Comparison of ENCODE assay signal across 9 cellular contexts in the genomic region with DNA sequence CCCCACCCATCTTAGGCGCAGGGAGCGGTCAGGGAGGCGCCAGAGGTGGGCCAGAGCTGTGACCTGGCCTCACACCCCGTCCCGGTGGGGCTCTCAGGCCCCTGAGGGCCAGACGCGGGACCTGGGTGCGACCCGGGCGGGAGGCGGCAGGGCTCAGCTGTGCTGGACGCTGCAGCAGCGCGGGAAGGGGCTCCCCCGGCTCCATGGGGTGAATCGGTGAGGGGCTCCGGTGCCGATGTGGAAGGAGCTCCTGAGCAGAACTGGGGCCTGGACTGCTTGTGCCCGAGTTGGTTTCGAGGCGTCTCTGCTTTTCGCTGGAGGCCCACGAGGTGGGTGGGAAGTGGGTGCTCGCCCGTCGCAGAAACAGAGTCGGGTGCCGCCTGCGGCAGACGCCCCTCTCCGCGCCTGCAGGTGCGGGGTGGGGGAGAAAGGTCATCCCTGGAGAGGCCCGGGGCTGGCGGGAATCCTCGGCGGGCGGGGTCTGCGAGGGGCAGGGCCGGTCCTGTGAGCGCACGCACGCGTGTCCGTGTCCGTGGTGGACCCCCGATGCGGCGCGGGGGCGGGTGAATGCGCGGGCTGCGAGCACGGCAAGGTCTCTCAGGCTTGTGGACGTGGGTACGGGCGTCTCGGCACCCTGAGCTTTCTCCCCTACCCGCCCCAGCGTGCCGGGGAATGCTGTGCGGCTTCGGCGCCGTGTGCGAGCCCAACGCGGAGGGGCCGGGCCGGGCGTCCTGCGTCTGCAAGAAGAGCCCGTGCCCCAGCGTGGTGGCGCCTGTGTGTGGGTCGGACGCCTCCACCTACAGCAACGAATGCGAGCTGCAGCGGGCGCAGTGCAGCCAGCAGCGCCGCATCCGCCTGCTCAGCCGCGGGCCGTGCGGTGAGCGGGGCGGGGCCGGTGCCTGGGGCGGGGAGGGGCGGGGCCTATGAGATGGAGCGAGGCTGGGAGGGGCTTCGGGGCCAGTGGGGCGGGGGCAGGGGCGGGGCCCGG. TPM values are rescaled to one million over a fixed set of nuclear protein-coding genes. Genes with fewer than 3 reads are reported as not detected.
DNase-seq lines count a peak whose midpoint lies in the region; ATAC-seq and TF ChIP-seq lines count a peak whose summit lies in the region.
"Had no signal": no experiment of that assay in that cellular context is flagged by ENCODE, and none has a peak within 500 bp of the region (broad histone marks: within the 10 kb centered on the region; RNA-seq: fewer than 3 reads in every experiment).

No MANE protein-coding gene starts in this region.

- TF ChIP-seq CTCF in HEK293 (tag by site-specific recombination; IDR thresholded peaks at IDR 0.05) (no peak), PC-3 (conservative IDR thresholded peaks at IDR 0.05; ENCODE audit: low read depth, low read length) (0 out of 2 replicates have a peak, but pooled peaks have one; percentile 14), fibroblast of the aortic adventitia (IDR thresholded peaks at IDR 0.05; ENCODE audit: insufficient read depth, low read length) (peak; percentile 9)

- ATAC-seq in PC-3, result peak; percentile 90

- H3K79me2 ChIP-seq in PC-3 (ENCODE audit: low read length), result peaks cover 58% of the 10 kb centered on the region

- H3K9me2 ChIP-seq in PC-3 (replicated peaks; ENCODE audit: low read length), result no peaks in the 10 kb centered on the region

- DNase-seq in COLO829 (ENCODE audit: low spot score) (peak; percentile 70), PC-3 (peak; percentile 95), fibroblast of the aortic adventitia (ENCODE audit: low read depth) (peak; percentile 61), nucleus accumbens (lab: John Stamatoyannopoulos, UW) (peak in 50 of 56 donors; percentile 18 to 85 (median 66)), substantia nigra (lab: John Stamatoyannopoulos, UW) (peak in 39 of 49 donors; percentile 18 to 81 (median 60)), foreskin melanocyte (no peak)
- peak; percentile 90 for DNase-seq in activated effector memory CD4-positive, alpha-beta T cell treated with anti-CD3 and anti-CD28 coated beads, Interleukin-2, amount 50 U/mL, for 16 hours

- POLR2A ChIA-PET in HEK293 (lab: Yijun Ruan, JAX) (interaction anchor here (0.6 to 1.0 kb wide), 2 partner anchors 18 to 41 kb away, joined by 3 to 11 read pairs; a partner anchor contains a TSS), PC-3 (lab: Charles Lee; ENCODE audit: unreplicated experiment) (interaction anchor here (0.7 kb wide), 1 partner anchor 26 kb away, joined by 6 read pairs; no protein-coding TSS in a partner anchor)

- H3K9ac ChIP-seq in PC-3 (ENCODE audit: low read length), result no peak overlapping the region

- no peaks in the 10 kb centered on the region for H3K9me3 ChIP-seq in HEK293 (ENCODE audit: control insufficient read depth, insufficient read depth, low read depth, low read length)
- H3K9me3 ChIP-seq in PC-3 (ENCODE audit: low read length), result no peaks in the 10 kb centered on the region

- H3K4me1 ChIP-seq in HEK293 (ENCODE audit: control insufficient read depth, insufficient read depth, low read length) (no peaks in the 10 kb centered on the region), PC-3 (ENCODE audit: insufficient read depth, low read length) (peaks cover 11% of the 10 kb centered on the region)

- no peaks in the 10 kb centered on the region for H3K27me3 ChIP-seq in PC-3 (ENCODE audit: low read length)

- no TSS peak for BruUV-seq in PC-3 (replicated peaks; lab: Mats Ljungman, UMichigan)

- H3K4me2 ChIP-seq in PC-3 (ENCODE audit: low read length), result peak overlapping the region; percentile 69

- H2AFZ ChIP-seq in PC-3 (ENCODE audit: low read length), result no peak overlapping the region

- H3K36me3 ChIP-seq in HEK293 (ENCODE audit: control insufficient read depth in 2 of 2, insufficient read depth in 1 of 2, low read length in 2 of 2) (peaks cover 0 to 56% of the 10 kb centered on the region in 2 experiments; a peak in 1 of 3 replicates), PC-3 (ENCODE audit: low read depth, low read length) (peaks cover 58% of the 10 kb centered on the region)

- H3F3A ChIP-seq in PC-3 (ENCODE audit: low read length, unreplicated experiment), result no peaks in the 10 kb centered on the region

- intact Hi-C loops in PC-3 (cut with micrococcal nuclease), result no loop called here

- no peak overlapping the region for H3K4me3 ChIP-seq in HEK293 (ENCODE audit: low read depth, low read length)
- H3K4me3 ChIP-seq in PC-3 (ENCODE audit: low read length), result peak overlapping the region; percentile 27; the same call in 1 of the 2 replicates
- H3K4me3 ChIP-seq in fibroblast of the aortic adventitia (ENCODE audit: low read depth, low read length), result peak overlapping the region; percentile 55

- peaks cover 68% of the 10 kb centered on the region for H4K20me1 ChIP-seq in PC-3 (ENCODE audit: low read length)

- H3K27ac ChIP-seq in HEK293 (ENCODE audit: extremely low read depth, low read depth, low read length) (no peak overlapping the region), PC-3 (ENCODE audit: low read length) (no peak overlapping the region), substantia nigra (ENCODE audit: low read depth, low read length, poor library complexity, severe bottlenecking) (no peak overlapping the region)

- CTCF ChIA-PET in HEK293 (lab: Yijun Ruan, JAX) (interaction anchor here (0.6 kb wide), 2 partner anchors 108 to 133 kb away, joined by 3 to 6 read pairs; no protein-coding TSS in a partner anchor), PC-3 (lab: Charles Lee) (interaction anchor here (0.5 kb wide), 1 partner anchor 24 kb away, joined by 4 read pairs; no protein-coding TSS in a partner anchor)

TF ChIP-seq in HEK293, 187 proteins besides CTCF, POLR2A, EP300 and RAD21:
- TF ChIP-seq, protein P1, sequence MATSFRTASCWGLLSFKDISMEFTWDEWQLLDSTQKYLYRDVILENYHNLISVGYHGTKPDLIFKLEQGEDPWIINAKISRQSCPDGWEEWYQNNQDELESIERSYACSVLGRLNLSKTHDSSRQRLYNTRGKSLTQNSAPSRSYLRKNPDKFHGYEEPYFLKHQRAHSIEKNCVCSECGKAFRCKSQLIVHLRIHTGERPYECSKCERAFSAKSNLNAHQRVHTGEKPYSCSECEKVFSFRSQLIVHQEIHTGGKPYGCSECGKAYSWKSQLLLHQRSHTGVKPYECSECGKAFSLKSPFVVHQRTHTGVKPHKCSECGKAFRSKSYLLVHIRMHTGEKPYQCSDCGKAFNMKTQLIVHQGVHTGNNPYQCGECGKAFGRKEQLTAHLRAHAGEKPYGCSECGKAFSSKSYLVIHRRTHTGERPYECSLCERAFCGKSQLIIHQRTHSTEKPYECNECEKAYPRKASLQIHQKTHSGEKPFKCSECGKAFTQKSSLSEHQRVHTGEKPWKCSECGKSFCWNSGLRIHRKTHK (tag by site-specific recombination; IDR thresholded peaks at IDR 0.05), result no peak
- TF ChIP-seq KLF1 (tag by site-specific recombination; IDR thresholded peaks at IDR 0.05), result peak; percentile 77
- TF ChIP-seq, protein P2, sequence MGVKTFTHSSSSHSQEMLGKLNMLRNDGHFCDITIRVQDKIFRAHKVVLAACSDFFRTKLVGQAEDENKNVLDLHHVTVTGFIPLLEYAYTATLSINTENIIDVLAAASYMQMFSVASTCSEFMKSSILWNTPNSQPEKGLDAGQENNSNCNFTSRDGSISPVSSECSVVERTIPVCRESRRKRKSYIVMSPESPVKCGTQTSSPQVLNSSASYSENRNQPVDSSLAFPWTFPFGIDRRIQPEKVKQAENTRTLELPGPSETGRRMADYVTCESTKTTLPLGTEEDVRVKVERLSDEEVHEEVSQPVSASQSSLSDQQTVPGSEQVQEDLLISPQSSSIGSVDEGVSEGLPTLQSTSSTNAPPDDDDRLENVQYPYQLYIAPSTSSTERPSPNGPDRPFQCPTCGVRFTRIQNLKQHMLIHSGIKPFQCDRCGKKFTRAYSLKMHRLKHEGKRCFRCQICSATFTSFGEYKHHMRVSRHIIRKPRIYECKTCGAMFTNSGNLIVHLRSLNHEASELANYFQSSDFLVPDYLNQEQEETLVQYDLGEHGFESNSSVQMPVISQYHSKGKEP (tag by site-specific recombination; IDR thresholded peaks at IDR 0.05), result peak; percentile 95
TF ChIP-seq in HEK293: peak in this region for 2.

RNA-seq across cellular contexts. Expression of a gene that starts 20.4 kb away (rescaled TPM):
- total RNA-seq in PC-3 (2014; rRNA removed) (273 and 377 TPM in 2 replicates), fibroblast of the aortic adventitia (ENCODE audit: low replicate concordance) (7.9 and 85.7 TPM in 2 replicates)

RNA-seq across cellular contexts. Expression of a gene that starts 27.0 kb away (rescaled TPM):
- total RNA-seq in PC-3 (2014; rRNA removed), result 749 and 758 TPM in 2 replicates
- 34.7 and 39.6 TPM in 2 replicates for total RNA-seq in fibroblast of the aortic adventitia (ENCODE audit: low replicate concordance)

RNA-seq across cellular contexts. Expression of a gene that starts 33.8 kb away (rescaled TPM):
- total RNA-seq in PC-3 (2014; rRNA removed) (147 and 171 TPM in 2 replicates), fibroblast of the aortic adventitia (ENCODE audit: low replicate concordance) (not detected in 2 replicates)
- total RNA-seq: T-helper 1 cell treated with Interleukin-12 subunit alpha and Interleukin-12 subunit beta and Interleukin-4 antibody, amounts not matched to agents 30 ng/mL and 1 ng/mL, for 36 hours had no signal

RNA-seq across cellular contexts. Expression of a gene that starts 40.4 kb away (rescaled TPM):
- 233 and 379 TPM in 2 replicates for total RNA-seq in PC-3 (2014; rRNA removed)
- total RNA-seq in fibroblast of the aortic adventitia (ENCODE audit: low replicate concordance), result 0.36 and 0.82 TPM in 2 replicates

RNA-seq across cellular contexts. Expression of a gene that starts 58.4 kb away (rescaled TPM):
- total RNA-seq in PC-3 (2014; rRNA removed) (0.47 and 1.1 TPM in 2 replicates), fibroblast of the aortic adventitia (ENCODE audit: low replicate concordance) (0.57 TPM in 1 of 2 replicates, not detected in the other)
- total RNA-seq: T-helper 1 cell treated with Interleukin-12 subunit alpha and Interleukin-12 subunit beta and Interleukin-4 antibody, amounts not matched to agents 30 ng/mL and 1 ng/mL, for 36 hours had no signal

Comparison
In these comparisons a context has a peak if more than half of its experiments do, and no peak if none do; other contexts are left out.
1. RNA of a gene that starts 27.0 kb away (total RNA-seq): 749 to 758 TPM in PC-3; 34.7 to 39.6 TPM in fibroblast of the aortic adventitia; every median in the first group is over 10 times any median in the second.
2. RNA of a gene that starts 33.8 kb away (total RNA-seq): 147 to 171 TPM in PC-3; not detected in fibroblast of the aortic adventitia; every median in the first group is over 100 times any median in the second.